8 cellular contexts compared by ENCODE assay signal in genomic region chr4:15809058-15809457, GRCh38. TPM values are rescaled to one million over a fixed set of nuclear protein-coding genes. Genes with fewer than 3 reads are reported as not detected.
A peak's percentile ranks its signal among the peaks of the same experiment; 100 is the strongest.
DNase-seq lines count a peak whose midpoint lies in the region; ATAC-seq and TF ChIP-seq lines count a peak whose summit lies in the region.

No MANE protein-coding gene starts in this region.

- H3K9me3 ChIP-seq in duodenal mucosa (ENCODE audit: control insufficient read depth in 1 of 2, low read length in 2 of 2) (no peaks in the 10 kb centered on the region), breast epithelium (no peaks in the 10 kb centered on the region)

- H3K27me3 ChIP-seq in duodenal mucosa (ENCODE audit: control insufficient read depth in 1 of 2, insufficient read depth in 2 of 2, low read length in 2 of 2): no peaks in the 10 kb centered on the region
- no peaks in the 10 kb centered on the region for H3K27me3 ChIP-seq in breast epithelium

- no peak overlapping the region for H3K4me3 ChIP-seq in GM12865 (ENCODE audit: low read depth, low read length)
- H3K4me3 ChIP-seq in duodenal mucosa (ENCODE audit: low read depth in 1 of 2, low read length in 2 of 2): peak overlapping the region; percentile 3 to 39
- no peak overlapping the region for H3K4me3 ChIP-seq in breast epithelium

- H3K4me1 ChIP-seq in duodenal mucosa (ENCODE audit: control insufficient read depth in 1 of 2, insufficient read depth in 2 of 2, low read length in 2 of 2) (peaks cover 4 to 7% of the 10 kb centered on the region in 2 donors), breast epithelium (no peaks in the 10 kb centered on the region)

- H3K36me3 ChIP-seq in duodenal mucosa (ENCODE audit: control insufficient read depth in 1 of 2, insufficient read depth in 2 of 2, low read length in 2 of 2) (no peaks in the 10 kb centered on the region), breast epithelium (no peaks in the 10 kb centered on the region)

- TF ChIP-seq CTCF in GM12865 (IDR thresholded peaks at IDR 0.05; ENCODE audit: insufficient read depth, low read depth, low read length, missing control alignments): no peak
- TF ChIP-seq CTCF in breast epithelium (IDR thresholded peaks at IDR 0.05): no peak

- H3K9ac ChIP-seq in duodenal mucosa (ENCODE audit: low read depth in 1 of 2, low read length in 2 of 2): no peak overlapping the region

- H3K27ac ChIP-seq in duodenal mucosa (ENCODE audit: low read depth, low read length) (no peak overlapping the region), breast epithelium (no peak overlapping the region)

- peak; percentile 45 for DNase-seq in GM12865 (ENCODE audit: low read depth)
- no peak for DNase-seq in inferior parietal cortex (ENCODE audit: extremely low spot score)
- no peak for DNase-seq in breast epithelium (ENCODE audit: low spot score in 2 of 2)
- no peak for DNase-seq in C1 segment of cervical spinal cord (lab: John Stamatoyannopoulos, UW)
- DNase-seq in DMS153 (lab: John Stamatoyannopoulos, UW): no peak

- ATAC-seq in GM21390 (IDR thresholded peaks at IDR 0.05; ENCODE audit: unreplicated experiment) (peak; percentile 86), HG03558 (IDR thresholded peaks at IDR 0.05; ENCODE audit: extremely low read depth, unreplicated experiment) (peak; percentile 79)

- intact Hi-C loops in breast epithelium (cut with DNase I; ENCODE audit: low total_unique reads): no loop called here

- TF ChIP-seq POLR2A in breast epithelium (IDR thresholded peaks at IDR 0.05): no peak

RNA-seq across cellular contexts. Expression of gene CD38, which starts 30.9 kb away (rescaled TPM):
- 10 to 100 TPM in 1 of 3 donors, 1 to 10 TPM in 2; 2.0 to 47.2 (median 2.6) TPM for total RNA-seq in breast epithelium

Comparison
In these comparisons a context has a peak if more than half of its experiments do, and no peak if none do; other contexts are left out.
1. H3K4me3 ChIP-seq: peak in duodenal mucosa (2 of 2); none in GM12865 (single experiment) and breast epithelium (0 of 3).